In genomic region chr1:154861607-154862094, GRCh38 we compare ENCODE assay signal across 1 cellular context.
TF ChIP-seq lines count a peak whose summit lies in the region.

No MANE protein-coding gene starts in this region.

TF ChIP-seq in IMR-90, 13 proteins besides CTCF, POLR2A, EP300 and RAD21 (continued from another document):
- TF ChIP-seq ELK1 (IDR thresholded peaks at IDR 0.05; ENCODE audit: borderline replicate concordance, low read depth, low read length) = no peak
